ENCODE assay signal across 8 cellular contexts in the genomic region with DNA sequence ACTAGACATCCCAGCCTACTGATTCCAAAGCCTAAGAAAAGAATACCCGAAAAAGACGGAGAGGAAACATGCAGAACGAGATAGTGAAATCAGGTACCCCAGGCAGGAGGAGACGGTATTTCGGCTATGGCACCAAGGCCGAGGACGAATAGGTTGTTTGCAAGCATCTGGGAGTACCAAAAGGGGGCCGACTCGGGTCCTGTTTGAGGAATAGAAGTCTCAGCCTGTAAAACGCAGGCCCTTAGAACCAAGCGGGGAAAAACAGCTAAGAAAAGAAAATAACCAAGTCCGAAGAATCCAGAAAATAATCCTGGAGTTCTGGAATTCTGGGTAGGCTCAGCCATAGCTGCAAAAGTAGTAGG. TPM values are rescaled to one million over a fixed set of nuclear protein-coding genes. Genes with fewer than 3 reads are reported as not detected.
DNase-seq lines count a peak whose midpoint lies in the region; ATAC-seq and TF ChIP-seq lines count a peak whose summit lies in the region.

No MANE protein-coding gene starts in this region.

- in situ Hi-C loops in astrocyte of the cerebellum (cut with HindIII; ENCODE audit: low sequenced_read_pairs) = no loop called here

- intact Hi-C loops in CD4-positive, alpha-beta T cell (cut with DNase I, micrococcal nuclease) = loop anchor here (5.0 to 10.0 kb wide), 4 partner anchors 145 to 388 kb away; partner anchors contain the start of genes DLX3 (in 1 of the 2), PDK2 (in 1 of the 2) and PHB1 (in 1 of the 2)
- intact Hi-C loops in right lobe of liver (cut with DNase I) = loop anchor here in 1 of 2 donors (5.0 kb wide), 1 partner anchor 70 kb away; no protein-coding TSS in a partner anchor
- intact Hi-C loops in tibial artery (cut with DNase I; ENCODE audit: low total_unique reads) = loop anchor here (5.0 to 10.0 kb wide), 2 partner anchors 70 to 202 kb away; no protein-coding TSS in a partner anchor

- peaks cover 49% of the 10 kb centered on the region for H3K4me1 Mint-ChIP-seq in CD4-positive, alpha-beta T cell (ENCODE audit: low read depth)

- peak overlapping the region; percentile 99 for H3K4me3 Mint-ChIP-seq in CD4-positive, alpha-beta T cell

- peak; percentile 19 for ATAC-seq in CD4-positive, alpha-beta T cell (ENCODE audit: poor library complexity)
- ATAC-seq in right lobe of liver (no peak), GM18909 (IDR thresholded peaks at IDR 0.05; ENCODE audit: poor library complexity, unreplicated experiment) (no peak), HG03378 (IDR thresholded peaks at IDR 0.05; ENCODE audit: unreplicated experiment) (no peak)

- no peaks in the 10 kb centered on the region for H3K9me3 Mint-ChIP-seq in CD4-positive, alpha-beta T cell

- no peak for TF ChIP-seq POLR2A in right lobe of liver (IDR thresholded peaks at IDR 0.05)

- peak in 5 of 10 experiments; percentile 19 to 45 (median 27) for DNase-seq in CD4-positive, alpha-beta T cell
- DNase-seq in NAMALWA (ENCODE audit: low spot score) (peak; percentile 69), astrocyte of the cerebellum (ENCODE audit: low read depth) (no peak), right lobe of liver (no peak), tibial artery (no peak), GM10266 (ENCODE audit: extremely low spot score) (no peak)

- POLR2A ChIA-PET in CD4-positive, alpha-beta T cell (lab: Charles Lee) = interaction anchor here (0.9 to 3.5 kb wide), 18 partner anchors 8 to 1160 kb away, joined by 3 to 77 read pairs (median 9); partner anchors contain the start of genes FAM117A, KAT7 and SPOP

- H3K36me3 ChIP-seq in right lobe of liver (peaks cover 13 to 29% (median 20%) of the 10 kb centered on the region in 4 donors), tibial artery (peaks cover 37 to 56% (median 43%) of the 10 kb centered on the region in 3 donors)

- H3K27ac Mint-ChIP-seq in CD4-positive, alpha-beta T cell = peak overlapping the region; percentile 87

- CTCF ChIA-PET in CD4-positive, alpha-beta T cell (lab: Charles Lee) = interaction anchor here (0.8 to 5.3 kb wide), 18 partner anchors 9 to 140 kb away, joined by 3 to 67 read pairs (median 6); partner anchors contain the start of genes FAM117A and KAT7

- H3K4me3 ChIP-seq in astrocyte of the cerebellum (ENCODE audit: low read depth, low read length) (peak overlapping the region; percentile 97), right lobe of liver (peak overlapping the region; percentile 92 to 99 (median 92)), tibial artery (peak overlapping the region; percentile 75 to 89)

- peak overlapping the region; percentile 83 for H3K27ac ChIP-seq in CD4-positive, alpha-beta T cell (ENCODE audit: low read depth, low read length)
- H3K27ac ChIP-seq in right lobe of liver (peak overlapping the region; percentile 97 to 100 (median 99)), tibial artery (peak overlapping the region; percentile 80 to 90)

- H3K36me3 Mint-ChIP-seq in CD4-positive, alpha-beta T cell (ENCODE audit: low read depth) = peaks cover 82% of the 10 kb centered on the region

- H3K27me3 Mint-ChIP-seq in CD4-positive, alpha-beta T cell = no peaks in the 10 kb centered on the region

- TF ChIP-seq CTCF in CD4-positive, alpha-beta T cell (IDR thresholded peaks at IDR 0.05) = no peak
- TF ChIP-seq CTCF in astrocyte of the cerebellum (IDR thresholded peaks at IDR 0.05; ENCODE audit: low read depth, low read length, missing control alignments) = no peak
- no peak for TF ChIP-seq CTCF in right lobe of liver (IDR thresholded peaks at IDR 0.05)
- TF ChIP-seq CTCF in tibial artery (IDR thresholded peaks at IDR 0.05) = no peak
- TF ChIP-seq CTCF in GM10266 (IDR thresholded peaks at IDR 0.05; ENCODE audit: control insufficient read depth, insufficient read depth, low read depth, missing control alignments) = no peak

- 1% methylated on average over 12 of the region's 12 CpGs for WGBS in right lobe of liver (ENCODE audit: insufficient coverage, low coverage, low lambda C conversion rate, missing lambda C conversion rate)

- H3K27me3 ChIP-seq in CD4-positive, alpha-beta T cell (ENCODE audit: control insufficient read depth, insufficient read depth, low read length) = no peaks in the 10 kb centered on the region
- H3K27me3 ChIP-seq in right lobe of liver = no peaks in the 10 kb centered on the region
- H3K27me3 ChIP-seq in tibial artery = no peaks in the 10 kb centered on the region

- no peaks in the 10 kb centered on the region for H3K9me3 ChIP-seq in CD4-positive, alpha-beta T cell (ENCODE audit: control insufficient read depth, low read length)
- H3K9me3 ChIP-seq in right lobe of liver (no peaks in the 10 kb centered on the region), tibial artery (no peaks in the 10 kb centered on the region)

- H3K4me1 ChIP-seq in right lobe of liver (peaks cover 0 to 30% (median 3%) of the 10 kb centered on the region in 4 donors), tibial artery (peaks cover 0 to 32% (median 18%) of the 10 kb centered on the region in 4 donors)

RNA-seq across cellular contexts. Expression of gene SLC35B1, which starts 0.5 kb away (rescaled TPM):
- 10 to 100 TPM; 44.0 to 46.8 TPM for total RNA-seq in CD4-positive, alpha-beta T cell
- 10 to 100 TPM; 31.7 to 80.0 (median 56.9) TPM for total RNA-seq in right lobe of liver

RNA-seq across cellular contexts. Expression of gene SPOP, which starts 29.3 kb away (rescaled TPM):
- 10 to 100 TPM; 38.7 to 41.5 TPM for total RNA-seq in CD4-positive, alpha-beta T cell
- total RNA-seq in right lobe of liver = 10 to 100 TPM; 26.9 to 41.0 (median 34.1) TPM

RNA-seq across cellular contexts. Expression of gene FAM117A, which starts 56.7 kb away (rescaled TPM):
- 10 to 100 TPM; 23.2 to 26.5 TPM for total RNA-seq in CD4-positive, alpha-beta T cell
- 1 to 10 TPM; 4.4 to 7.3 (median 5.9) TPM for total RNA-seq in right lobe of liver
